Comparison of ENCODE assay signal across 8 cellular contexts in genomic region chr20:53900380-53900999, GRCh38.
A peak's percentile ranks its signal among the peaks of the same experiment; 100 is the strongest.
DNase-seq lines count a peak whose midpoint lies in the region; ATAC-seq and TF ChIP-seq lines count a peak whose summit lies in the region.

No MANE protein-coding gene starts in this region.

- H3K9me3 ChIP-seq in subcutaneous abdominal adipose tissue (ENCODE audit: control insufficient read depth in 5 of 5, low read length in 5 of 5): no peaks in the 10 kb centered on the region
- no peaks in the 10 kb centered on the region for H3K9me3 ChIP-seq in testis

- H3K4me3 ChIP-seq in subcutaneous abdominal adipose tissue (ENCODE audit: low read depth in 1 of 5, low read length in 5 of 5) (no peak overlapping the region), testis (no peak overlapping the region)

- H3K4me1 ChIP-seq in subcutaneous abdominal adipose tissue (ENCODE audit: control insufficient read depth in 5 of 5, insufficient read depth in 5 of 5, low read length in 5 of 5) (peaks cover 0 to 40% (median 18%) of the 10 kb centered on the region in 5 donors), testis (no peaks in the 10 kb centered on the region)

- H3K9ac ChIP-seq in subcutaneous abdominal adipose tissue (ENCODE audit: low read length in 5 of 5): peak overlapping the region in 2 of 5 donors; percentile 22 to 41

- no peak for DNase-seq in activated naive CD8-positive, alpha-beta T cell treated with anti-CD3 and anti-CD28 coated beads for 36 hours
- DNase-seq in iris pigment epithelial cell (ENCODE audit: low read depth) (peak; percentile 80), DMS79 treated with DMSO at 0.1 percent for 48 hours (lab: John Stamatoyannopoulos, UW) (no peak), testis (no peak)
- DNase-seq in activated CD4-positive, CD25-positive, alpha-beta regulatory T cell treated with anti-CD3 and anti-CD28 coated beads, Interleukin-2, amount 50 U/mL, for 72 hours: no peak

- H3K4me3 Mint-ChIP-seq in activated naive CD8-positive, alpha-beta T cell treated with anti-CD3 and anti-CD28 coated beads for 36 hours: no peak overlapping the region

- TF ChIP-seq CTCF in testis (IDR thresholded peaks at IDR 0.05): no peak

- no peaks in the 10 kb centered on the region for H3K27me3 Mint-ChIP-seq in activated naive CD8-positive, alpha-beta T cell treated with anti-CD3 and anti-CD28 coated beads for 36 hours

- no peaks in the 10 kb centered on the region for H3K27me3 ChIP-seq in subcutaneous abdominal adipose tissue (ENCODE audit: control insufficient read depth in 5 of 5, insufficient read depth in 4 of 5, low read length in 5 of 5)
- H3K27me3 ChIP-seq in testis: no peaks in the 10 kb centered on the region

- peaks cover 1% of the 10 kb centered on the region for H3K9me3 Mint-ChIP-seq in activated naive CD8-positive, alpha-beta T cell treated with anti-CD3 and anti-CD28 coated beads for 36 hours

- H3K4me1 Mint-ChIP-seq in activated naive CD8-positive, alpha-beta T cell treated with anti-CD3 and anti-CD28 coated beads for 36 hours: peaks cover 55% of the 10 kb centered on the region

- H3K36me3 ChIP-seq in subcutaneous abdominal adipose tissue (ENCODE audit: control insufficient read depth in 5 of 5, insufficient read depth in 5 of 5, low read length in 5 of 5) (no peaks in the 10 kb centered on the region), testis (ENCODE audit: low read depth, missing control alignments) (no peaks in the 10 kb centered on the region)

- peaks cover 5% of the 10 kb centered on the region for H3K36me3 Mint-ChIP-seq in activated naive CD8-positive, alpha-beta T cell treated with anti-CD3 and anti-CD28 coated beads for 36 hours

- 57 to 62% methylated on average over 4 of the region's 4 CpGs for WGBS in testis, 2 donors

- H3K27ac Mint-ChIP-seq in activated naive CD8-positive, alpha-beta T cell treated with anti-CD3 and anti-CD28 coated beads for 36 hours: peak overlapping the region; percentile 98

- intact Hi-C loops in testis (cut with DNase I; ENCODE audit: low total_unique reads): no loop called here

- no peak for TF ChIP-seq POLR2A in testis (IDR thresholded peaks at IDR 0.05)

- H3K27ac ChIP-seq in subcutaneous abdominal adipose tissue (ENCODE audit: low read depth, low read length) (peak overlapping the region; percentile 81), testis (no peak overlapping the region)

- ATAC-seq in HG03039 (IDR thresholded peaks at IDR 0.05; ENCODE audit: unreplicated experiment) (peak; percentile 33), GM19395 (IDR thresholded peaks at IDR 0.05; ENCODE audit: unreplicated experiment) (no peak)
